ENCODE assay signal across 8 cellular contexts in the genomic region with DNA sequence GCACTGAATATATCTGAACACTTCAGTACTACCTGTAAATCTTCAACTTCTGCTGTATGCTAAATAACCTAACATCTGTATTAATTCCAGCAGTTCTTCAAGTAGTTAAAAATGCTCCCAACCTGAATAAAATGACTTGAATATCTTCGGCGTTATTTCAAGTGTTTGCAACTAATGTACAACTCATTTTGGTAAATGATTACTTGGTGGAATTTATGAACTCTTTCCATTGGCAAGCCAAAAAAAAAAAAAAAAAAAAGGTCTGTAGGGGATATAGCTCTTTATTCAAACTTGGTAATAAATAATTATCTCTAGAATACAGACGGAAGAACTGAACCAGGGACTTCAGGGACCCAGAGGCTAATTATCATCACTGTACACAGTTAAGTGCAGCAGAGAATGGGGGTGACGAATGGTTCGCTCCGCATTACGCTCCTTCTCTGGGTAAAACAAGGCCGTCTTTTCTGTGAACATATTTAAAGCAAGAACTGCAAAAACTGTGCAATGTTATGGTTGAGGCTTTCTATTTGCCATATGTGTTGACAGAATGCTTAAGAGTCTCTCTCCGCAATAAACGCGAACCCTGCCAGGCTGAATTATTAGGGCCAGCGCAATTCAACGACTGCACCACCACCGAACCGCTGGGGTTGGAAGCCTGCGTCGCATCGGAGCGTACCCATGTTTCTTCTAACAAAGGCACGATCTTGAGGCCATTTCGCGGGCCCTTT. TPM values are rescaled to one million over a fixed set of nuclear protein-coding genes. Genes with fewer than 3 reads are reported as not detected.
DNase-seq lines count a peak whose midpoint lies in the region; ATAC-seq and TF ChIP-seq lines count a peak whose summit lies in the region.

No MANE protein-coding gene starts in this region.

- 69% methylated on average over 8 of the region's 22 CpGs for WGBS in SK-N-SH (ENCODE audit: low lambda C conversion rate)

- H3K27ac ChIP-seq in SK-N-SH (ENCODE audit: low read depth in 2 of 2, low read length in 1 of 2) = peak overlapping the region; percentile 93 to 98
- peak overlapping the region; percentile 93 for H3K27ac ChIP-seq in Karpas-422 (ENCODE audit: low read length)
- H3K27ac ChIP-seq in angular gyrus (ENCODE audit: low read depth, low read length) = peak overlapping the region; percentile 94

- H3K4me3 ChIP-seq in SK-N-SH (ENCODE audit: low read depth in 2 of 2, low read length in 1 of 2) = peak overlapping the region; percentile 67 to 96
- peak overlapping the region; percentile 73 for H3K4me3 ChIP-seq in Karpas-422 (ENCODE audit: low read length)

- H4K20me1 ChIP-seq in SK-N-SH (ENCODE audit: insufficient read depth) (peaks cover 18% of the 10 kb centered on the region), Karpas-422 (ENCODE audit: insufficient read depth, low read depth, low read length) (peaks cover 4% of the 10 kb centered on the region; the same call in 1 of the 2 replicates)

- H3K4me2 ChIP-seq in SK-N-SH (peak overlapping the region; percentile 97), Karpas-422 (ENCODE audit: low read depth, low read length, poor library complexity, severe bottlenecking) (peak overlapping the region; percentile 88)

- DNase-seq in SK-N-SH = peak; percentile 50
- no peak for DNase-seq in Karpas-422
- peak; percentile 77 for DNase-seq in kidney tubule cell (ENCODE audit: low spot score)
- DNase-seq in superior temporal gyrus (ENCODE audit: extremely low spot score) = peak; percentile 80

- CTCF ChIA-PET in SK-N-SH (lab: Yijun Ruan, JAX) = interaction anchor here (0.7 to 1.6 kb wide), 6 partner anchors 12 to 202 kb away, joined by 3 to 4 read pairs (median 3); no protein-coding TSS in a partner anchor

- peaks cover 9 to 10% of the 10 kb centered on the region in 2 experiments; a peak in 3 of 4 replicates for H3K4me1 ChIP-seq in SK-N-SH (ENCODE audit: control insufficient read depth in 1 of 2, insufficient read depth in 2 of 2, low read depth in 1 of 2, low read length in 1 of 2)
- H3K4me1 ChIP-seq in Karpas-422 (ENCODE audit: low read length) = peaks cover 23% of the 10 kb centered on the region

- no peak for TF ChIP-seq CTCF in SK-N-SH (IDR thresholded peaks at IDR 0.05)

- no peaks in the 10 kb centered on the region for H3K9me3 ChIP-seq in SK-N-SH
- no peaks in the 10 kb centered on the region for H3K9me3 ChIP-seq in Karpas-422 (ENCODE audit: low read length)

- H3K36me3 ChIP-seq in SK-N-SH (replicated peaks in 1 of 2; ENCODE audit: control insufficient read depth in 1 of 2, insufficient read depth in 2 of 2, low read length in 1 of 2) = peaks cover 0 to 2% of the 10 kb centered on the region in 2 experiments
- H3K36me3 ChIP-seq in Karpas-422 (ENCODE audit: insufficient read depth, low read length) = no peaks in the 10 kb centered on the region

- H3K9ac ChIP-seq in SK-N-SH (peak overlapping the region; percentile 89), Karpas-422 (ENCODE audit: low read length) (peak overlapping the region; percentile 96)

- POLR2A ChIA-PET in SK-N-SH (lab: Yijun Ruan, JAX) = interaction anchor here (0.6 to 1.4 kb wide), 4 partner anchors 55 to 220 kb away, joined by 3 to 6 read pairs (median 3); a partner anchor contains a TSS

- peak overlapping the region; percentile 79 for H2AFZ ChIP-seq in SK-N-SH (ENCODE audit: low read depth)
- H2AFZ ChIP-seq in Karpas-422 (ENCODE audit: low read length) = peak overlapping the region; percentile 68; the same call in 1 of the 2 replicates

- H3F3A ChIP-seq in SK-N-SH (replicated peaks; ENCODE audit: insufficient read depth) = peaks cover 28% of the 10 kb centered on the region

- H3K27me3 ChIP-seq in SK-N-SH (ENCODE audit: insufficient read depth) (no peaks in the 10 kb centered on the region), Karpas-422 (ENCODE audit: low read length) (no peaks in the 10 kb centered on the region)

- TF ChIP-seq EP300 in SK-N-SH (IDR thresholded peaks at IDR 0.05; ENCODE audit: borderline replicate concordance in 1 of 2, low read depth in 1 of 2, low read length in 1 of 2) = no peak

- ATAC-seq in SK-N-SH treated with all-trans-retinoic acid at 6 μM for 48 hours (no peak), HG02840 (IDR thresholded peaks at IDR 0.05; ENCODE audit: low FRiP score, unreplicated experiment) (no peak), GM21825 (IDR thresholded peaks at IDR 0.05; ENCODE audit: unreplicated experiment) (no peak)

- H3K79me2 ChIP-seq in SK-N-SH (ENCODE audit: insufficient read depth) (peaks cover 33% of the 10 kb centered on the region), Karpas-422 (ENCODE audit: low read length) (peaks cover 33% of the 10 kb centered on the region)

- TF ChIP-seq RAD21 in SK-N-SH (IDR thresholded peaks at IDR 0.05; ENCODE audit: low read length) = no peak

- no peaks in the 10 kb centered on the region for H3K9me2 ChIP-seq in SK-N-SH
- no peaks in the 10 kb centered on the region for H3K9me2 ChIP-seq in Karpas-422 (replicated peaks; ENCODE audit: insufficient read depth, low read length)

TF ChIP-seq in SK-N-SH, 30 proteins besides CTCF, POLR2A, EP300 and RAD21 (continues in another document):
- TF ChIP-seq GATA2 (CRISPR knock-in tag; IDR thresholded peaks at IDR 0.05) = no peak
- 0 out of 2 replicates have a peak, but pooled peaks have one; percentile 29 for TF ChIP-seq SIN3A (IDR thresholded peaks at IDR 0.05; ENCODE audit: borderline replicate concordance, low read depth, low read length)
- no peak for TF ChIP-seq FOXJ3 (CRISPR knock-in tag; IDR thresholded peaks at IDR 0.05)
- TF ChIP-seq MEF2A (IDR thresholded peaks at IDR 0.05; ENCODE audit: borderline replicate concordance, low read depth) = no peak
- no peak for TF ChIP-seq MXI1 (IDR thresholded peaks at IDR 0.05; ENCODE audit: low read depth, low read length)
- no peak for TF ChIP-seq TAF1 (IDR thresholded peaks at IDR 0.05; ENCODE audit: borderline replicate concordance, low read depth, low read length)
- TF ChIP-seq, protein P1, sequence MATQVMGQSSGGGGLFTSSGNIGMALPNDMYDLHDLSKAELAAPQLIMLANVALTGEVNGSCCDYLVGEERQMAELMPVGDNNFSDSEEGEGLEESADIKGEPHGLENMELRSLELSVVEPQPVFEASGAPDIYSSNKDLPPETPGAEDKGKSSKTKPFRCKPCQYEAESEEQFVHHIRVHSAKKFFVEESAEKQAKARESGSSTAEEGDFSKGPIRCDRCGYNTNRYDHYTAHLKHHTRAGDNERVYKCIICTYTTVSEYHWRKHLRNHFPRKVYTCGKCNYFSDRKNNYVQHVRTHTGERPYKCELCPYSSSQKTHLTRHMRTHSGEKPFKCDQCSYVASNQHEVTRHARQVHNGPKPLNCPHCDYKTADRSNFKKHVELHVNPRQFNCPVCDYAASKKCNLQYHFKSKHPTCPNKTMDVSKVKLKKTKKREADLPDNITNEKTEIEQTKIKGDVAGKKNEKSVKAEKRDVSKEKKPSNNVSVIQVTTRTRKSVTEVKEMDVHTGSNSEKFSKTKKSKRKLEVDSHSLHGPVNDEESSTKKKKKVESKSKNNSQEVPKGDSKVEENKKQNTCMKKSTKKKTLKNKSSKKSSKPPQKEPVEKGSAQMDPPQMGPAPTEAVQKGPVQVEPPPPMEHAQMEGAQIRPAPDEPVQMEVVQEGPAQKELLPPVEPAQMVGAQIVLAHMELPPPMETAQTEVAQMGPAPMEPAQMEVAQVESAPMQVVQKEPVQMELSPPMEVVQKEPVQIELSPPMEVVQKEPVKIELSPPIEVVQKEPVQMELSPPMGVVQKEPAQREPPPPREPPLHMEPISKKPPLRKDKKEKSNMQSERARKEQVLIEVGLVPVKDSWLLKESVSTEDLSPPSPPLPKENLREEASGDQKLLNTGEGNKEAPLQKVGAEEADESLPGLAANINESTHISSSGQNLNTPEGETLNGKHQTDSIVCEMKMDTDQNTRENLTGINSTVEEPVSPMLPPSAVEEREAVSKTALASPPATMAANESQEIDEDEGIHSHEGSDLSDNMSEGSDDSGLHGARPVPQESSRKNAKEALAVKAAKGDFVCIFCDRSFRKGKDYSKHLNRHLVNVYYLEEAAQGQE (IDR thresholded peaks at IDR 0.05; ENCODE audit: low read depth, low read length) = no peak

TF ChIP-seq in SK-N-SH treated with all-trans-retinoic acid at 6 μM for 48 hours, 23 proteins besides CTCF, POLR2A, EP300 and RAD21 (continues in another document):
- TF ChIP-seq, protein P2, sequence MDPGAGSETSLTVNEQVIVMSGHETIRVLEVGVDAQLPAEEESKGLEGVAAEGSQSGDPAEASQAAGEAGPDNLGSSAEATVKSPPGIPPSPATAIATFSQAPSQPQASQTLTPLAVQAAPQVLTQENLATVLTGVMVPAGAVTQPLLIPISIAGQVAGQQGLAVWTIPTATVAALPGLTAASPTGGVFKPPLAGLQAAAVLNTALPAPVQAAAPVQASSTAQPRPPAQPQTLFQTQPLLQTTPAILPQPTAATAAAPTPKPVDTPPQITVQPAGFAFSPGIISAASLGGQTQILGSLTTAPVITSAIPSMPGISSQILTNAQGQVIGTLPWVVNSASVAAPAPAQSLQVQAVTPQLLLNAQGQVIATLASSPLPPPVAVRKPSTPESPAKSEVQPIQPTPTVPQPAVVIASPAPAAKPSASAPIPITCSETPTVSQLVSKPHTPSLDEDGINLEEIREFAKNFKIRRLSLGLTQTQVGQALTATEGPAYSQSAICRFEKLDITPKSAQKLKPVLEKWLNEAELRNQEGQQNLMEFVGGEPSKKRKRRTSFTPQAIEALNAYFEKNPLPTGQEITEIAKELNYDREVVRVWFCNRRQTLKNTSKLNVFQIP (CRISPR knock-in tag; IDR thresholded peaks at IDR 0.05; ENCODE audit: borderline replicate concordance, low read depth) = no peak
- no peak for TF ChIP-seq ZNF8 (CRISPR knock-in tag; IDR thresholded peaks at IDR 0.05)
- TF ChIP-seq ARNTL (CRISPR knock-in tag; IDR thresholded peaks at IDR 0.05; ENCODE audit: borderline replicate concordance, low read depth) = no peak

RNA-seq across cellular contexts. Expression of a gene that starts 1.8 kb away (rescaled TPM):
- polyA plus RNA-seq in SK-N-SH (2012; rRNA removed) = 10.3 and 14.0 TPM in 2 replicates
- polyA plus RNA-seq in SK-N-SH (2012; cell fraction: cytosol; rRNA removed) = 16.0 and 18.2 TPM in 2 replicates
- polyA plus RNA-seq in SK-N-SH (2012; cell fraction: nucleus; rRNA removed) = 8.0 and 21.9 TPM in 2 replicates
- total RNA-seq in Karpas-422 (2014; rRNA removed; shearing (Covaris generic); ENCODE audit: low replicate concordance) = 173 and 203 TPM in 2 replicates
